In genomic region chr7:87416682-87417587, GRCh38 we compare ENCODE assay signal across 1 cellular context.
TF ChIP-seq lines count a peak whose summit lies in the region.

No MANE protein-coding gene starts in this region.

TF ChIP-seq in H1, 55 proteins besides CTCF, POLR2A, EP300 and RAD21:
- TF ChIP-seq RXRA (IDR thresholded peaks at IDR 0.05; ENCODE audit: insufficient read depth, low read depth, low read length) (no peak), POLR2AphosphoS5 (IDR thresholded peaks at IDR 0.05; ENCODE audit: low read depth, low read length) (no peak), RNF2 (IDR thresholded peaks at IDR 0.05; ENCODE audit: borderline replicate concordance, low read depth, low read length, missing control alignments, poor library complexity, severe bottlenecking) (no peak), NANOG (IDR thresholded peaks at IDR 0.05; ENCODE audit: insufficient read depth, low read depth, low read length, poor library complexity, severe bottlenecking) (no peak), ATF3 (IDR thresholded peaks at IDR 0.05; ENCODE audit: insufficient read depth, low read depth, low read length) (no peak), PHF8 (conservative IDR thresholded peaks at IDR 0.05; ENCODE audit: low read depth, low read length) (no peak), BACH1 (IDR thresholded peaks at IDR 0.05; ENCODE audit: low read length) (no peak), CREB1 (IDR thresholded peaks at IDR 0.05) (no peak)
